8 cellular contexts compared by ENCODE assay signal in the genomic region with DNA sequence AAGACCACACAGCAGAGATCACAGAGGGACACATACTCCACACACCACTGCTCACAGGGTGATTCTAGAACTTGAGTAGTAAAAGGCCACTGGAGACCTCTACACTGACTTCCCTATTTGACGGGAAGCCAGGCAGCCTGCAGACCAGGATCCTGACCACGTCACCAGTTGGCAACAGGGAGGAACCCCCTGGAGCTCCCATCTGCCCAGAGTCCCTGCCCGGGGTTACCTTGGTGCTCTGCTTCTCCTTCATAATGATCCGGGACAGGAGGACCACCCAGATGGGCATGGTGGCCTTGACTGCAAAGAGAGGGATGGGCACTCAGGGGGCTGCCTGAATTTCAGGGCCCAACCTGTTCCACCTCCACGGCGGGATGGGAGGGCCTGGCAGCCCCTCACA. TPM values are rescaled to one million over a fixed set of nuclear protein-coding genes. Genes with fewer than 3 reads are reported as not detected.
A peak's percentile ranks its signal among the peaks of the same experiment; 100 is the strongest.
DNase-seq lines count a peak whose midpoint lies in the region; ATAC-seq and TF ChIP-seq lines count a peak whose summit lies in the region.

No MANE protein-coding gene starts in this region.

- CTCF ChIA-PET in CD8-positive, alpha-beta T cell (lab: Charles Lee): no interaction called here

- H3K4me1 Mint-ChIP-seq in CD8-positive, alpha-beta T cell (ENCODE audit: low read depth): peaks cover 56% of the 10 kb centered on the region
- H3K4me1 Mint-ChIP-seq in activated T-helper 17 cell treated with anti-CD3 and anti-CD28 coated beads, Interleukin-2, amount 50 U/mL, for 72 hours: peaks cover 20% of the 10 kb centered on the region
- H3K4me1 Mint-ChIP-seq in immature natural killer cell: peaks cover 55 to 62% of the 10 kb centered on the region in 2 donors

- H3K4me3 ChIP-seq in CD8-positive, alpha-beta T cell (ENCODE audit: low read depth, low read length): peak overlapping the region; percentile 73
- H3K4me3 ChIP-seq in HUES64 (ENCODE audit: low read length) (peak overlapping the region; percentile 98), thymus (ENCODE audit: low read length) (peak overlapping the region; percentile 88)

- H3K36me3 Mint-ChIP-seq in CD8-positive, alpha-beta T cell: peaks cover 50% of the 10 kb centered on the region
- peaks cover 95% of the 10 kb centered on the region for H3K36me3 Mint-ChIP-seq in activated T-helper 17 cell treated with anti-CD3 and anti-CD28 coated beads, Interleukin-2, amount 50 U/mL, for 72 hours (ENCODE audit: low read depth)
- H3K36me3 Mint-ChIP-seq in immature natural killer cell: peaks cover 7 to 25% (median 7%) of the 10 kb centered on the region in 3 donors

- H3K27ac ChIP-seq in CD8-positive, alpha-beta T cell (ENCODE audit: low read depth, low read length): peak overlapping the region; percentile 73
- H3K27ac ChIP-seq in HUES64 (ENCODE audit: low read depth, low read length): no peak overlapping the region; the same call in 1 of the 2 replicates
- H3K27ac ChIP-seq in thymus (ENCODE audit: low read depth): no peak overlapping the region

- H3K9me3 ChIP-seq in CD8-positive, alpha-beta T cell (ENCODE audit: low read length): no peaks in the 10 kb centered on the region
- H3K9me3 ChIP-seq in HUES64 (ENCODE audit: insufficient read depth, low read depth, low read length) (no peaks in the 10 kb centered on the region), thymus (ENCODE audit: control insufficient read depth) (no peaks in the 10 kb centered on the region)

- ATAC-seq in CD8-positive, alpha-beta T cell: no peak
- ATAC-seq in activated T-helper 17 cell treated with anti-CD3 and anti-CD28 coated beads, Interleukin-2, amount 50 U/mL, for 72 hours (replicated peaks): no peak
- ATAC-seq in left lobe of liver (no peak), GM19035 (IDR thresholded peaks at IDR 0.05; ENCODE audit: unreplicated experiment) (no peak), GM21786 (IDR thresholded peaks at IDR 0.05; ENCODE audit: unreplicated experiment) (no peak)

- no peaks in the 10 kb centered on the region for H3K27me3 Mint-ChIP-seq in CD8-positive, alpha-beta T cell (ENCODE audit: low read depth)
- no peaks in the 10 kb centered on the region for H3K27me3 Mint-ChIP-seq in activated T-helper 17 cell treated with anti-CD3 and anti-CD28 coated beads, Interleukin-2, amount 50 U/mL, for 72 hours
- peaks cover 15 to 23% (median 21%) of the 10 kb centered on the region in 3 donors for H3K27me3 Mint-ChIP-seq in immature natural killer cell (ENCODE audit: low read depth in 3 of 3)

- intact Hi-C loops in CD8-positive, alpha-beta T cell (cut with DNase I, micrococcal nuclease): no loop called here

- WGBS in HUES64: 43% methylated on average over 6 of the region's 6 CpGs
- 16% methylated on average over 6 of the region's 6 CpGs for WGBS in thymus

- H3K9me3 Mint-ChIP-seq in CD8-positive, alpha-beta T cell: no peaks in the 10 kb centered on the region
- no peaks in the 10 kb centered on the region for H3K9me3 Mint-ChIP-seq in activated T-helper 17 cell treated with anti-CD3 and anti-CD28 coated beads, Interleukin-2, amount 50 U/mL, for 72 hours
- H3K9me3 Mint-ChIP-seq in immature natural killer cell: no peaks in the 10 kb centered on the region

- peak in 1 of 7 experiments; percentile 47 for DNase-seq in CD8-positive, alpha-beta T cell
- DNase-seq in immature natural killer cell: no peak
- DNase-seq in left lobe of liver (ENCODE audit: low spot score): no peak

- H3K27me3 ChIP-seq in CD8-positive, alpha-beta T cell (ENCODE audit: insufficient read depth, low read length): no peaks in the 10 kb centered on the region
- H3K27me3 ChIP-seq in HUES64 (ENCODE audit: insufficient read depth, low read length) (no peaks in the 10 kb centered on the region), thymus (ENCODE audit: control insufficient read depth, insufficient read depth) (no peaks in the 10 kb centered on the region)

- no peaks in the 10 kb centered on the region for H3K36me3 ChIP-seq in CD8-positive, alpha-beta T cell (ENCODE audit: insufficient read depth, low read length)
- H3K36me3 ChIP-seq in HUES64 (ENCODE audit: insufficient read depth, low read length) (peaks cover 54% of the 10 kb centered on the region), thymus (ENCODE audit: control insufficient read depth, insufficient read depth) (peaks cover 31% of the 10 kb centered on the region)

- H3K4me3 Mint-ChIP-seq in CD8-positive, alpha-beta T cell: peak overlapping the region; percentile 81
- H3K4me3 Mint-ChIP-seq in activated T-helper 17 cell treated with anti-CD3 and anti-CD28 coated beads, Interleukin-2, amount 50 U/mL, for 72 hours: peak overlapping the region; percentile 99
- peak overlapping the region; percentile 70 to 81 (median 77) for H3K4me3 Mint-ChIP-seq in immature natural killer cell

- TF ChIP-seq CTCF in CD8-positive, alpha-beta T cell (IDR thresholded peaks at IDR 0.05): no peak

- H3K27ac Mint-ChIP-seq in CD8-positive, alpha-beta T cell: peak overlapping the region; percentile 86
- peak overlapping the region; percentile 82 for H3K27ac Mint-ChIP-seq in activated T-helper 17 cell treated with anti-CD3 and anti-CD28 coated beads, Interleukin-2, amount 50 U/mL, for 72 hours
- peak overlapping the region; percentile 29 to 89 (median 76) for H3K27ac Mint-ChIP-seq in immature natural killer cell

- H3K4me1 ChIP-seq in CD8-positive, alpha-beta T cell (ENCODE audit: insufficient read depth, low read length): peaks cover 44% of the 10 kb centered on the region
- H3K4me1 ChIP-seq in HUES64 (ENCODE audit: insufficient read depth, low read length) (peaks cover 12% of the 10 kb centered on the region; the same call in 1 of the 2 replicates), thymus (ENCODE audit: control insufficient read depth, insufficient read depth, low read length) (peaks cover 40% of the 10 kb centered on the region)

- POLR2A ChIA-PET in CD8-positive, alpha-beta T cell (lab: Charles Lee): interaction anchor here (1.4 kb wide), 1 partner anchor 16 kb away, joined by 3 read pairs; no protein-coding TSS in a partner anchor

- peak overlapping the region; percentile 92 for H3K9ac ChIP-seq in HUES64 (ENCODE audit: low read depth, low read length)

RNA-seq across cellular contexts. Expression of a gene that starts 0.9 kb away (rescaled TPM):
- 10 to 100 TPM; 92.3 to 95.4 TPM for total RNA-seq in CD8-positive, alpha-beta T cell
- polyA plus RNA-seq in HUES64 (2013, experiment 1 of 2): 18.7 TPM
- 18.1 TPM for polyA plus RNA-seq in HUES64 (2013, experiment 2 of 2)
- 100 to 1,000 TPM in 1 of 2 donors, 10 to 100 TPM in 1; 71.8 to 117 TPM for total RNA-seq in activated T-helper 17 cell treated with anti-CD3 and anti-CD28 coated beads, Interleukin-2, amount 50 U/mL, for 72 hours
- polyA plus RNA-seq in immature natural killer cell (10 to 100 TPM; 14.9 to 21.8 (median 20.1) TPM), thymus (31.3 TPM)
- 22.9 TPM for total RNA-seq in left lobe of liver

RNA-seq across cellular contexts. Expression of a gene that starts 29.0 kb away (rescaled TPM):
- 10 to 100 TPM; 68.7 to 68.9 TPM for total RNA-seq in CD8-positive, alpha-beta T cell
- 49.3 TPM for polyA plus RNA-seq in HUES64 (2013, experiment 1 of 2)
- 46.5 TPM for polyA plus RNA-seq in HUES64 (2013, experiment 2 of 2)
- 10 to 100 TPM; 56.5 to 74.9 TPM for total RNA-seq in activated T-helper 17 cell treated with anti-CD3 and anti-CD28 coated beads, Interleukin-2, amount 50 U/mL, for 72 hours
- polyA plus RNA-seq in immature natural killer cell: 10 to 100 TPM in 1 of 3 donors, 1 to 10 TPM in 2; 1.6 to 19.9 (median 3.4) TPM
- 25.4 TPM for polyA plus RNA-seq in thymus
- total RNA-seq in left lobe of liver: 27.2 TPM

RNA-seq across cellular contexts. Expression of a gene that starts 56.7 kb away (rescaled TPM):
- total RNA-seq in CD8-positive, alpha-beta T cell: 10 to 100 TPM; 65.6 to 68.0 TPM
- 8.4 TPM for polyA plus RNA-seq in HUES64 (2013, experiment 1 of 2)
- 7.7 TPM for polyA plus RNA-seq in HUES64 (2013, experiment 2 of 2)
- total RNA-seq in activated T-helper 17 cell treated with anti-CD3 and anti-CD28 coated beads, Interleukin-2, amount 50 U/mL, for 72 hours: 10 to 100 TPM; 19.3 to 23.6 TPM
- 1 to 10 TPM; 1.2 to 5.3 (median 2.0) TPM for polyA plus RNA-seq in immature natural killer cell
- polyA plus RNA-seq in thymus: 8.1 TPM
- 6.0 TPM for total RNA-seq in left lobe of liver
